In genomic region chr6:112227411-112227810, GRCh38 we compare ENCODE assay signal across 26 cellular contexts. TPM values are rescaled to one million over a fixed set of nuclear protein-coding genes. Genes with fewer than 3 reads are reported as not detected.
DNase-seq lines count a peak whose midpoint lies in the region; ATAC-seq and TF ChIP-seq lines count a peak whose summit lies in the region.
"Had no signal": no experiment of that assay in that cellular context is flagged by ENCODE, and none has a peak within 500 bp of the region (broad histone marks: within the 10 kb centered on the region; RNA-seq: fewer than 3 reads in every experiment).

No MANE protein-coding gene starts in this region.

- intact Hi-C loops in heart left ventricle (cut with DNase I) (loop anchor here in 1 of 10 donors (5.0 kb wide), 1 partner anchor 385 kb away; no protein-coding TSS in a partner anchor), cardiac septum (cut with DNase I) (no loop called here), esophagus muscularis mucosa (cut with DNase I) (no loop called here), uterus (cut with DNase I; ENCODE audit: low total_unique reads) (no loop called here)

- no peak for TF ChIP-seq EP300 in esophagus muscularis mucosa (IDR thresholded peaks at IDR 0.05)

- peaks cover 0 to 15% (median 0%) of the 10 kb centered on the region in 9 donors for H3K36me3 ChIP-seq in heart left ventricle
- H3K36me3 ChIP-seq in esophagus muscularis mucosa: peaks cover 0 to 5% (median 0%) of the 10 kb centered on the region in 4 donors
- no peaks in the 10 kb centered on the region for H3K36me3 ChIP-seq in uterus
- H3K36me3 ChIP-seq in HAP-1 (replicated peaks): no peaks in the 10 kb centered on the region
- H3K36me3 ChIP-seq: pancreas had no signal

- peaks cover 8 to 80% (median 70%) of the 10 kb centered on the region in 12 donors for H3K4me1 ChIP-seq in heart left ventricle
- H3K4me1 ChIP-seq in esophagus muscularis mucosa: peaks cover 54 to 99% (median 94%) of the 10 kb centered on the region in 4 donors
- H3K4me1 ChIP-seq in uterus: peaks cover 0 to 11% of the 10 kb centered on the region in 2 donors
- H3K4me1 ChIP-seq in HAP-1: peaks cover 13% of the 10 kb centered on the region

- TF ChIP-seq POLR2A in heart left ventricle (IDR thresholded peaks at IDR 0.05) (no peak), esophagus muscularis mucosa (IDR thresholded peaks at IDR 0.05; ENCODE audit: low read depth) (no peak), uterus (IDR thresholded peaks at IDR 0.05) (no peak)

- peak overlapping the region in 10 of 12 donors; percentile 2 to 87 (median 46) for H3K27ac ChIP-seq in heart left ventricle
- H3K27ac ChIP-seq in esophagus muscularis mucosa (replicated peaks in 1 of 4): peak overlapping the region; percentile 85 to 89 (median 87)
- H3K27ac ChIP-seq in uterus: peak overlapping the region; percentile 82 to 86
- H3K27ac ChIP-seq: pancreas had no signal

- ATAC-seq in heart left ventricle (no peak), esophagus mucosa (no peak)
- ATAC-seq: effector memory CD8-positive, alpha-beta T cell; HCT116; naive thymus-derived CD8-positive, alpha-beta T cell; pancreas; stimulated activated naive B cell treated with anti-CD40 and anti-IgM and Interleukin-4, amounts not matched to agents 10 μg/mL and 1 μg/mL and 100 μg/mL, for 72 hours had no signal

- in situ Hi-C loops in HAP-1 (cut with MboI; ENCODE audit: low sequenced_read_pairs): no loop called here

- no peak for TF ChIP-seq CTCF in heart left ventricle (IDR thresholded peaks at IDR 0.05)
- no peak for TF ChIP-seq CTCF in esophagus muscularis mucosa (IDR thresholded peaks at IDR 0.05)
- no peak for TF ChIP-seq CTCF in uterus (IDR thresholded peaks at IDR 0.05)

- H3K9me3 ChIP-seq in heart left ventricle: no peaks in the 10 kb centered on the region
- no peaks in the 10 kb centered on the region for H3K9me3 ChIP-seq in esophagus muscularis mucosa
- H3K9me3 ChIP-seq in uterus: no peaks in the 10 kb centered on the region
- H3K9me3 ChIP-seq in HAP-1: no peaks in the 10 kb centered on the region
- H3K9me3 ChIP-seq: pancreas had no signal

- DNase-seq in heart left ventricle (no peak), cardiac septum (ENCODE audit: low spot score) (no peak), esophagus muscularis mucosa (ENCODE audit: extremely low spot score) (no peak), pulmonary artery endothelial cell (ENCODE audit: low read depth, low spot score) (peak; percentile 85), uterus (no peak), SW 1271 (lab: John Stamatoyannopoulos, UW) (no peak), HAP-1 (ENCODE audit: low spot score in 2 of 2) (no peak)
- DNase-seq: activated naive CD4-positive, alpha-beta T cell treated with anti-CD3 and anti-CD28 coated beads, Interleukin-2, amount 10 ng/mL, durations not matched to agents 7 days and 5 days; activated T-cell treated with anti-CD3 and anti-CD28 coated beads, Interleukin-2, amount 50 U/mL, for 48 hours; anterior cingulate cortex; Calu3; effector memory CD8-positive, alpha-beta T cell; kidney; mesendoderm; naive thymus-derived CD8-positive, alpha-beta T cell; NCI-H1105; NCI-H2029 treated with DMSO at 0.1 percent for 48 hours; NCI-H446; NK-92 treated with Interleukin-12 subunit alpha and Interleukin-12 subunit beta, amount 100 ng/mL, for 24 hours; pancreas; stimulated activated CD4-positive, alpha-beta T cell treated with anti-CD3 and anti-CD28 coated beads, Interleukin-2, amount 100 ng/mL, for 24 hours; stimulated activated naive B cell treated with anti-CD40 and anti-IgM and Interleukin-4, amounts not matched to agents 10 μg/mL and 1 μg/mL and 100 μg/mL, for 72 hours; T1000 had no signal

- H3K4me3 ChIP-seq in heart left ventricle (no peak overlapping the region), esophagus muscularis mucosa (no peak overlapping the region), uterus (no peak overlapping the region), HAP-1 (no peak overlapping the region)
- H3K4me3 ChIP-seq: pancreas had no signal

- 65 to 75% (median 68%) methylated on average over 2 of the region's 2 CpGs for WGBS in heart left ventricle, 4 donors
- WGBS in esophagus muscularis mucosa: 75% methylated on average over 2 of the region's 2 CpGs

- H3K27me3 ChIP-seq in heart left ventricle: no peaks in the 10 kb centered on the region
- no peaks in the 10 kb centered on the region for H3K27me3 ChIP-seq in esophagus muscularis mucosa
- H3K27me3 ChIP-seq in uterus: no peaks in the 10 kb centered on the region
- no peaks in the 10 kb centered on the region for H3K27me3 ChIP-seq in HAP-1 (ENCODE audit: low read depth)
- H3K27me3 ChIP-seq: pancreas had no signal

RNA-seq across cellular contexts. Expression of gene LAMA4, which starts 27.0 kb away (rescaled TPM):
- 100 to 1,000 TPM in 2 of 9 donors, 10 to 100 TPM in 7; 42.6 to 132 (median 77.7) TPM for total RNA-seq in heart left ventricle
- polyA plus RNA-seq in heart left ventricle: 10 to 100 TPM; 23.8 to 55.9 TPM
- total RNA-seq in cardiac septum: 93.9 TPM
- total RNA-seq in esophagus muscularis mucosa: 100 to 1,000 TPM; 261 to 336 (median 303) TPM
- total RNA-seq in pulmonary artery endothelial cell: 516 and 517 TPM in 2 replicates
- total RNA-seq in uterus: 100 to 1,000 TPM; 107 to 329 (median 271) TPM
- total RNA-seq in esophagus mucosa: 8.0 TPM
- total RNA-seq: activated CD8-positive, alpha-beta memory T cell treated with anti-CD3 and anti-CD28 coated beads for 36 hours; naive thymus-derived CD8-positive, alpha-beta T cell had no signal
- polyA plus RNA-seq: naive thymus-derived CD8-positive, alpha-beta T cell had no signal
